ENCODE assay signal across 16 cellular contexts in genomic region chr4:14925471-14925870, GRCh38.
DNase-seq lines count a peak whose midpoint lies in the region; ATAC-seq and TF ChIP-seq lines count a peak whose summit lies in the region.
"Had no signal": no experiment of that assay in that cellular context is flagged by ENCODE, and none has a peak within 500 bp of the region (broad histone marks: within the 10 kb centered on the region; RNA-seq: fewer than 3 reads in every experiment).

No MANE protein-coding gene starts in this region.

- ATAC-seq in foreskin keratinocyte (peak; percentile 41), HG02623 (IDR thresholded peaks at IDR 0.05; ENCODE audit: unreplicated experiment) (no peak)
- ATAC-seq: A549 had no signal

- H3K9me3 Mint-ChIP-seq in type B pancreatic cell: peaks cover 4% of the 10 kb centered on the region
- H3K9me3 Mint-ChIP-seq: CD8-positive, alpha-beta memory T cell; IgD-negative memory B cell had no signal

- no peaks in the 10 kb centered on the region for H3K27me3 ChIP-seq in PC-9 (ENCODE audit: insufficient read depth, low read depth)
- H3K27me3 ChIP-seq in foreskin keratinocyte: no peaks in the 10 kb centered on the region

- no peaks in the 10 kb centered on the region for H3K9me2 ChIP-seq in PC-9 (ENCODE audit: insufficient read depth)

- H3K4me3 ChIP-seq in PC-9: no peak overlapping the region
- H3K4me3 ChIP-seq: A549, HAP-1 had no signal

- H3K4me3 Mint-ChIP-seq in type B pancreatic cell: no peak overlapping the region
- H3K4me3 Mint-ChIP-seq: CD14-positive monocyte; CD8-positive, alpha-beta memory T cell; IgD-negative memory B cell had no signal

- TF ChIP-seq CTCF in PC-9 (conservative IDR thresholded peaks at IDR 0.05) (no peak), foreskin keratinocyte (conservative IDR thresholded peaks at IDR 0.05) (no peak), type B pancreatic cell (conservative IDR thresholded peaks at IDR 0.05) (no peak)

- intact Hi-C loops in PC-9 (cut with micrococcal nuclease; ENCODE audit: unreplicated experiment): loop anchor here (2.0 kb wide), 2 partner anchors 47 to 77 kb away; partner anchors contain the start of gene CPEB2

- no peaks in the 10 kb centered on the region for H3K27me3 Mint-ChIP-seq in type B pancreatic cell
- H3K27me3 Mint-ChIP-seq: IgD-negative memory B cell had no signal

- H3K27ac ChIP-seq in PC-9 (peak overlapping the region; percentile 75), foreskin keratinocyte (no peak overlapping the region)
- H3K27ac ChIP-seq: A549, HL-60 had no signal

- no peaks in the 10 kb centered on the region for H3K4me1 Mint-ChIP-seq in type B pancreatic cell (ENCODE audit: unreplicated experiment)
- H3K4me1 Mint-ChIP-seq: CD8-positive, alpha-beta memory T cell; IgD-negative memory B cell had no signal

- BruUV-seq in PC-9 (replicated peaks; lab: Mats Ljungman, UMichigan): no TSS peak

- H3K36me3 ChIP-seq in PC-9 (ENCODE audit: low read depth): no peaks in the 10 kb centered on the region
- H3K36me3 ChIP-seq: HAP-1 had no signal

- peak overlapping the region; percentile 77 for H3K27ac Mint-ChIP-seq in type B pancreatic cell
- H3K27ac Mint-ChIP-seq: CD8-positive, alpha-beta memory T cell had no signal

- CTCF ChIA-PET in PC-9 (lab: Charles Lee): interaction anchor here (0.6 to 0.7 kb wide), 2 partner anchors 76 to 174 kb away, joined by 3 read pairs; no protein-coding TSS in a partner anchor

- H3K4me1 ChIP-seq in PC-9 (replicated peaks; ENCODE audit: insufficient read depth) (peaks cover 18% of the 10 kb centered on the region), foreskin keratinocyte (no peaks in the 10 kb centered on the region)
- H3K4me1 ChIP-seq: A549, Caco-2, HAP-1 had no signal

- no peak overlapping the region; the same call in 1 of the 2 replicates for H2AFZ ChIP-seq in PC-9

- H4K20me1 ChIP-seq in PC-9 (ENCODE audit: insufficient read depth): no peaks in the 10 kb centered on the region

- peak overlapping the region; percentile 34 for H3K4me2 ChIP-seq in PC-9
- H3K4me2 ChIP-seq: A549 had no signal

- H3K79me2 ChIP-seq in PC-9 (ENCODE audit: low read depth): no peaks in the 10 kb centered on the region

- H3F3A ChIP-seq in PC-9 (ENCODE audit: insufficient read depth, low read depth): peaks cover 12% of the 10 kb centered on the region; the same call in 1 of the 2 replicates

- H3K9me3 ChIP-seq in PC-9 (ENCODE audit: insufficient read depth, low read depth): no peaks in the 10 kb centered on the region
- H3K9me3 ChIP-seq: A549, Caco-2, HAP-1 had no signal

- DNase-seq in LoVo (ENCODE audit: low spot score) (peak; percentile 10), PC-9 (no peak), foreskin keratinocyte (no peak), type B pancreatic cell (ENCODE audit: extremely low spot score, unreplicated experiment) (no peak), OCI-M1 (lab: John Stamatoyannopoulos, UW) (no peak)
- no peak for DNase-seq in stimulated activated CD8-positive, alpha-beta memory T cell treated with anti-CD3 and anti-CD28 coated beads, Interleukin-4, amount 100 ng/mL, for 48 hours
- DNase-seq: Caco-2, DMS53, GF-D8 had no signal

- H3K36me3 Mint-ChIP-seq in type B pancreatic cell: no peaks in the 10 kb centered on the region
- H3K36me3 Mint-ChIP-seq: CD14-positive monocyte; CD8-positive, alpha-beta memory T cell; IgD-negative memory B cell had no signal

- POLR2A ChIA-PET in PC-9 (lab: Charles Lee; ENCODE audit: unreplicated experiment): interaction anchor here (0.6 to 0.7 kb wide), 4 partner anchors 8 to 1337 kb away, joined by 3 to 5 read pairs (median 4); no protein-coding TSS in a partner anchor
